In the genomic region with DNA sequence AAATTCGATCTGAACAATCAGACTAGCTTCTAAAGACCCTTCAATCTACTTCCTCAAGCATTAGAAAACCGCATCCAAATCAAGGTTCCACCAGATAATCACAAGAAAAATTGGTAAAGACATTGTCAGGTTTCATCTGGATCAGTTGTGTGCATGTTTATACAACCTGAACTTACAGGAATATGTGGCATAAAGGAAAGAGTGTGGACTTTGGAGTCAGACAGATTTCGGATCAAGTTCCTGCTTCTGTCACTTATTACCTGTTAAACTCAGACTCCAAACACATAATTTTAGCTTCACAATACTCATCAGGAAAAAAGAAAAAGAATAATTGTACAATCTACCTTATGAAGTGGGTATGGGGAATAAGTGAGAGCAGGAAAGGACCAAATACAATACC, we compare ENCODE assay signal across 27 cellular contexts.
"Had no signal": no experiment of that assay in that cellular context is flagged by ENCODE, and none has a peak within 500 bp of the region (broad histone marks: within the 10 kb centered on the region; RNA-seq: fewer than 3 reads in every experiment).

No MANE protein-coding gene starts in this region.

- H3K4me3 Mint-ChIP-seq: dendritic cell treated with granulocyte-macrophage colony-stimulating factor and Interleukin-4, amounts not matched to agents 40 ng/mL and 50 ng/mL, for 4 days; effector memory CD8-positive, alpha-beta T cell; endodermal cell; immature natural killer cell had no signal

- H3K4me3 ChIP-seq: colonic mucosa, esophagus squamous epithelium, gastrocnemius medialis, heart right ventricle, left ventricle myocardium inferior, lower lobe of right lung had no signal

- ATAC-seq: effector memory CD8-positive, alpha-beta T cell; esophagus mucosa; gastrocnemius medialis; heart right ventricle; lower lobe of right lung had no signal

- H3K27me3 Mint-ChIP-seq: dendritic cell treated with granulocyte-macrophage colony-stimulating factor and Interleukin-4, amounts not matched to agents 40 ng/mL and 50 ng/mL, for 4 days had no signal

- H3K9me3 ChIP-seq: colonic mucosa, esophagus squamous epithelium, gastrocnemius medialis, heart right ventricle, left ventricle myocardium inferior, lower lobe of right lung had no signal

- H3K36me3 ChIP-seq: colonic mucosa, esophagus squamous epithelium, gastrocnemius medialis, heart right ventricle, left ventricle myocardium inferior, lower lobe of right lung had no signal

- H3K27me3 ChIP-seq: colonic mucosa, esophagus squamous epithelium, gastrocnemius medialis, heart right ventricle had no signal

- H3K27ac ChIP-seq: colonic mucosa, epithelial cell of prostate, esophagus squamous epithelium, gastrocnemius medialis, heart right ventricle, left ventricle myocardium inferior, lower lobe of right lung had no signal

- H3K4me1 ChIP-seq: colonic mucosa, lower lobe of right lung had no signal

- H3K27ac Mint-ChIP-seq: dendritic cell treated with granulocyte-macrophage colony-stimulating factor and Interleukin-4, amounts not matched to agents 40 ng/mL and 50 ng/mL, for 4 days; effector memory CD8-positive, alpha-beta T cell; endodermal cell; immature natural killer cell had no signal

- H3K36me3 Mint-ChIP-seq: immature natural killer cell had no signal

- H3K9me3 Mint-ChIP-seq: dendritic cell treated with granulocyte-macrophage colony-stimulating factor and Interleukin-4, amounts not matched to agents 40 ng/mL and 50 ng/mL, for 4 days; effector memory CD8-positive, alpha-beta T cell; endodermal cell had no signal

- DNase-seq: central memory CD4-positive, alpha-beta T cell; colonic mucosa; cortex of kidney; effector CD8-positive, alpha-beta T cell; effector memory CD8-positive, alpha-beta T cell; endodermal cell; erythroblast; esophagus squamous epithelium; foreskin fibroblast; foreskin melanocyte; gastrocnemius medialis; glutamatergic neuron; head of caudate nucleus; heart right ventricle; hypothalamus; immature natural killer cell; islet precursor cell; kidney; kidney glomerular epithelial cell; left ventricle myocardium inferior; lower lobe of right lung; mesenchymal stem cell; midbrain had no signal

- FAIRE-seq: endometrium, kidney had no signal
